22 cellular contexts compared by ENCODE assay signal in genomic region chr16:69840975-69841374, GRCh38.
DNase-seq lines count a peak whose midpoint lies in the region; ATAC-seq, FAIRE-seq and TF ChIP-seq lines count a peak whose summit lies in the region.
"Had no signal": no experiment of that assay in that cellular context is flagged by ENCODE, and none has a peak within 500 bp of the region (broad histone marks: within the 10 kb centered on the region; RNA-seq: fewer than 3 reads in every experiment).

No MANE protein-coding gene starts in this region.

- intact Hi-C loops in colonic mucosa (cut with DNase I) (no loop called here), transverse colon (cut with DNase I; ENCODE audit: low total_unique reads) (no loop called here)
- intact Hi-C loops in activated T-helper 1 cell treated with anti-CD3 and anti-CD28 coated beads, Interleukin-12 subunit alpha, Interleukin-12 subunit beta, Interleukin-2, Interleukin-4 antibody, amounts not matched to agents 30 ng/mL and 10 ng/mL and 1 ng/mL, durations not matched to agents 14 hours and 24 hours and 36 hours (cut with micrococcal nuclease): no loop called here

- H3K4me3 Mint-ChIP-seq in activated T-helper 1 cell treated with anti-CD3 and anti-CD28 coated beads, Interleukin-12 subunit alpha, Interleukin-12 subunit beta, Interleukin-2, Interleukin-4 antibody, amounts not matched to agents 30 ng/mL and 10 ng/mL and 1 ng/mL, durations not matched to agents 14 hours and 24 hours and 36 hours: no peak overlapping the region
- H3K4me3 Mint-ChIP-seq: activated naive CD4-positive, alpha-beta T cell treated with anti-CD3 and anti-CD28 coated beads, Interleukin-2, amount 10 ng/mL, durations not matched to agents 7 days and 5 days; CD4-positive, alpha-beta T cell; HFFc6; natural killer cell had no signal

- in situ Hi-C loops in transverse colon (cut with MboI; ENCODE audit: low pct_ligation_motif_present in 1 of 4, low pct_unique_long_range_greater_than_20kb in 1 of 4, low sequenced_read_pairs in 3 of 4): no loop called here

- H3K4me1 ChIP-seq in colonic mucosa (no peaks in the 10 kb centered on the region), mucosa of rectum (ENCODE audit: control insufficient read depth in 2 of 2, insufficient read depth in 2 of 2, low read length in 2 of 2) (peaks cover 25 to 49% of the 10 kb centered on the region in 2 donors), transverse colon (peaks cover 4 to 53% (median 33%) of the 10 kb centered on the region in 4 donors)

- 33 to 70% methylated on average over 1 to 2 of the region's 2 CpGs for WGBS in transverse colon (ENCODE audit: low coverage in 1 of 2), 2 donors

- TF ChIP-seq CTCF in colonic mucosa (IDR thresholded peaks at IDR 0.05): no peak
- no peak for TF ChIP-seq CTCF in transverse colon (IDR thresholded peaks at IDR 0.05)
- TF ChIP-seq CTCF in D721Med (IDR thresholded peaks at IDR 0.05; ENCODE audit: insufficient read depth, missing control alignments): no peak

- no peaks in the 10 kb centered on the region for H3K27me3 ChIP-seq in colonic mucosa
- no peaks in the 10 kb centered on the region for H3K27me3 ChIP-seq in mucosa of rectum (ENCODE audit: control insufficient read depth in 2 of 2, insufficient read depth in 2 of 2, low read length in 2 of 2)
- no peaks in the 10 kb centered on the region for H3K27me3 ChIP-seq in transverse colon
- H3K27me3 ChIP-seq: ovary, right atrium auricular region had no signal

- TF ChIP-seq POLR2A in transverse colon (IDR thresholded peaks at IDR 0.05): no peak

- no peaks in the 10 kb centered on the region for H3K9me3 ChIP-seq in colonic mucosa
- no peaks in the 10 kb centered on the region for H3K9me3 ChIP-seq in mucosa of rectum (ENCODE audit: control insufficient read depth in 2 of 2, low read length in 2 of 2)
- no peaks in the 10 kb centered on the region for H3K9me3 ChIP-seq in transverse colon
- H3K9me3 ChIP-seq: ovary, right atrium auricular region had no signal

- H3K36me3 ChIP-seq in colonic mucosa (no peaks in the 10 kb centered on the region), mucosa of rectum (ENCODE audit: control insufficient read depth in 2 of 2, insufficient read depth in 2 of 2, low read length in 2 of 2) (peaks cover 9 to 20% of the 10 kb centered on the region in 2 donors), transverse colon (no peaks in the 10 kb centered on the region)
- H3K36me3 ChIP-seq: ovary had no signal

- TF ChIP-seq EP300 in transverse colon (IDR thresholded peaks at IDR 0.05; ENCODE audit: low read depth): no peak

- no peak for ATAC-seq in GM21717 (IDR thresholded peaks at IDR 0.05; ENCODE audit: unreplicated experiment)
- ATAC-seq: natural killer cell had no signal

- H3K36me3 Mint-ChIP-seq in activated T-helper 1 cell treated with anti-CD3 and anti-CD28 coated beads, Interleukin-12 subunit alpha, Interleukin-12 subunit beta, Interleukin-2, Interleukin-4 antibody, amounts not matched to agents 30 ng/mL and 10 ng/mL and 1 ng/mL, durations not matched to agents 14 hours and 24 hours and 36 hours (ENCODE audit: low read depth): peaks cover 18% of the 10 kb centered on the region

- H3K27ac Mint-ChIP-seq in activated T-helper 1 cell treated with anti-CD3 and anti-CD28 coated beads, Interleukin-12 subunit alpha, Interleukin-12 subunit beta, Interleukin-2, Interleukin-4 antibody, amounts not matched to agents 30 ng/mL and 10 ng/mL and 1 ng/mL, durations not matched to agents 14 hours and 24 hours and 36 hours: no peak overlapping the region
- H3K27ac Mint-ChIP-seq: CD4-positive, alpha-beta T cell; HFFc6; natural killer cell had no signal

- H3K4me3 ChIP-seq in colonic mucosa: no peak overlapping the region
- H3K4me3 ChIP-seq in mucosa of rectum (ENCODE audit: low read length in 2 of 2): no peak overlapping the region
- H3K4me3 ChIP-seq in transverse colon: no peak overlapping the region
- H3K4me3 ChIP-seq: ovary, PC-9, right atrium auricular region had no signal

- FAIRE-seq in D721Med (lab: Jason Lieb, UNC): no peak
- FAIRE-seq: endometrium, TTC549 had no signal

- H3K4me1 Mint-ChIP-seq in activated T-helper 1 cell treated with anti-CD3 and anti-CD28 coated beads, Interleukin-12 subunit alpha, Interleukin-12 subunit beta, Interleukin-2, Interleukin-4 antibody, amounts not matched to agents 30 ng/mL and 10 ng/mL and 1 ng/mL, durations not matched to agents 14 hours and 24 hours and 36 hours (ENCODE audit: low read depth): no peaks in the 10 kb centered on the region
- H3K4me1 Mint-ChIP-seq: activated naive CD4-positive, alpha-beta T cell treated with anti-CD3 and anti-CD28 coated beads, Interleukin-2, amount 10 ng/mL, durations not matched to agents 7 days and 5 days had no signal

- H3K9me3 Mint-ChIP-seq in activated T-helper 1 cell treated with anti-CD3 and anti-CD28 coated beads, Interleukin-12 subunit alpha, Interleukin-12 subunit beta, Interleukin-2, Interleukin-4 antibody, amounts not matched to agents 30 ng/mL and 10 ng/mL and 1 ng/mL, durations not matched to agents 14 hours and 24 hours and 36 hours: no peaks in the 10 kb centered on the region
- H3K9me3 Mint-ChIP-seq: activated naive CD4-positive, alpha-beta T cell treated with anti-CD3 and anti-CD28 coated beads, Interleukin-2, amount 10 ng/mL, durations not matched to agents 7 days and 5 days; CD4-positive, alpha-beta T cell; HFFc6; natural killer cell had no signal

- peak overlapping the region; percentile 89 for H3K27ac ChIP-seq in angular gyrus (ENCODE audit: low read depth, low read length)
- peak overlapping the region; percentile 85 for H3K27ac ChIP-seq in colonic mucosa
- H3K27ac ChIP-seq in mucosa of rectum (ENCODE audit: low read depth in 2 of 2, low read length in 2 of 2): peak overlapping the region; percentile 69 to 94
- peak overlapping the region; percentile 79 to 86 (median 82) for H3K27ac ChIP-seq in transverse colon
- H3K27ac ChIP-seq: ovary, PC-9 had no signal

- H3K9ac ChIP-seq in colonic mucosa (ENCODE audit: low read depth in 2 of 2, low read length in 2 of 2) (peak overlapping the region in 1 of 2 donors; percentile 84), mucosa of rectum (ENCODE audit: low read depth in 1 of 2, low read length in 2 of 2) (peak overlapping the region in 1 of 2 donors; percentile 56)

- H3K27me3 Mint-ChIP-seq in activated T-helper 1 cell treated with anti-CD3 and anti-CD28 coated beads, Interleukin-12 subunit alpha, Interleukin-12 subunit beta, Interleukin-2, Interleukin-4 antibody, amounts not matched to agents 30 ng/mL and 10 ng/mL and 1 ng/mL, durations not matched to agents 14 hours and 24 hours and 36 hours (ENCODE audit: insufficient read depth): no peaks in the 10 kb centered on the region
- H3K27me3 Mint-ChIP-seq: activated naive CD4-positive, alpha-beta T cell treated with anti-CD3 and anti-CD28 coated beads, Interleukin-2, amount 10 ng/mL, durations not matched to agents 7 days and 5 days; CD4-positive, alpha-beta T cell had no signal

- peak; percentile 82 for DNase-seq in colonic mucosa
- DNase-seq in transverse colon: peak; percentile 82
- DNase-seq in D721Med (ENCODE audit: insufficient read length, low spot score): no peak
- DNase-seq in activated T-helper 1 cell treated with anti-CD3 and anti-CD28 coated beads, Interleukin-12 subunit alpha, Interleukin-12 subunit beta, Interleukin-2, Interleukin-4 antibody, amounts not matched to agents 30 ng/mL and 10 ng/mL and 1 ng/mL, durations not matched to agents 14 hours and 24 hours and 36 hours (ENCODE audit: low spot score): no peak
- DNase-seq: activated naive CD4-positive, alpha-beta T cell treated with anti-CD3 and anti-CD28 coated beads, Interleukin-2, amount 10 ng/mL, durations not matched to agents 7 days and 5 days; activated T-cell treated with anti-CD3 and anti-CD28 coated beads, Interleukin-2, amount 50 U/mL, for 48 hours; CD4-positive, alpha-beta T cell; GF-D8; HFFc6; mesenchymal stem cell; natural killer cell; NCI-H1048; NCI-H187; ovary; PC-9; SIG-M5 had no signal

Comparison
In these comparisons a context has a peak if more than half of its experiments do, and no peak if none do; other contexts are left out.
1. DNase-seq: peak in colonic mucosa (single experiment) and transverse colon (single experiment); none in D721Med (single experiment) and activated T-helper 1 cell treated with anti-CD3 and anti-CD28 coated beads, Interleukin-12 subunit alpha, Interleukin-12 subunit beta, Interleukin-2, Interleukin-4 antibody, amounts not matched to agents 30 ng/mL and 10 ng/mL and 1 ng/mL, durations not matched to agents 14 hours and 24 hours and 36 hours (single experiment).
2. Peak in every context shown above with its lines, with median percentiles within 50 percentile points of each other: H3K27ac ChIP-seq.